In genomic region chr1:70090146-70090545, GRCh38 we compare ENCODE assay signal across 18 cellular contexts.
"Had no signal": no experiment of that assay in that cellular context is flagged by ENCODE, and none has a peak within 500 bp of the region (broad histone marks: within the 10 kb centered on the region; RNA-seq: fewer than 3 reads in every experiment).

No MANE protein-coding gene starts in this region.

- H3K9me3 ChIP-seq: gastrocnemius medialis, heart left ventricle, mucosa of descending colon, thoracic aorta, vagina had no signal

- H3K36me3 ChIP-seq: gastrocnemius medialis, heart left ventricle, thoracic aorta, vagina had no signal

- DNase-seq: activated CD4-positive, alpha-beta memory T cell treated with anti-CD3 and anti-CD28 coated beads for 36 hours; activated CD4-positive, alpha-beta T cell treated with anti-CD3 and anti-CD28 coated beads for 48 hours; activated CD4-positive, CD25-positive, alpha-beta regulatory T cell; activated naive CD4-positive, alpha-beta T cell treated with Interleukin-2 at 50 U/mL for 16 hours; activated naive CD8-positive, alpha-beta T cell treated with anti-CD3 and anti-CD28 coated beads for 36 hours; activated T-cell treated with anti-CD3 and anti-CD28 coated beads, Interleukin-2, amount 50 U/mL, for 48 hours; cerebellar nuclear complex; cortex of kidney; gastrocnemius medialis; heart left ventricle; islet precursor cell; left colon; mucosa of descending colon; stimulated activated CD4-positive, alpha-beta T cell treated with anti-CD3 and anti-CD28 coated beads, Interleukin-4, amount 100 ng/mL, for 1 hour; stimulated activated naive CD4-positive, alpha-beta T cell had no signal

- H3K27ac ChIP-seq: gastrocnemius medialis, heart left ventricle, thoracic aorta, vagina had no signal

- H3K4me1 ChIP-seq: gastrocnemius medialis, heart left ventricle, vagina had no signal

- ATAC-seq: gastrocnemius medialis, heart left ventricle, left colon, mucosa of descending colon, sciatic nerve had no signal

- H3K27me3 ChIP-seq: gastrocnemius medialis, heart left ventricle, vagina had no signal

- H3K4me3 ChIP-seq: gastrocnemius medialis, heart left ventricle, mucosa of descending colon, thoracic aorta, vagina had no signal
